8 cellular contexts compared by ENCODE assay signal in the genomic region with DNA sequence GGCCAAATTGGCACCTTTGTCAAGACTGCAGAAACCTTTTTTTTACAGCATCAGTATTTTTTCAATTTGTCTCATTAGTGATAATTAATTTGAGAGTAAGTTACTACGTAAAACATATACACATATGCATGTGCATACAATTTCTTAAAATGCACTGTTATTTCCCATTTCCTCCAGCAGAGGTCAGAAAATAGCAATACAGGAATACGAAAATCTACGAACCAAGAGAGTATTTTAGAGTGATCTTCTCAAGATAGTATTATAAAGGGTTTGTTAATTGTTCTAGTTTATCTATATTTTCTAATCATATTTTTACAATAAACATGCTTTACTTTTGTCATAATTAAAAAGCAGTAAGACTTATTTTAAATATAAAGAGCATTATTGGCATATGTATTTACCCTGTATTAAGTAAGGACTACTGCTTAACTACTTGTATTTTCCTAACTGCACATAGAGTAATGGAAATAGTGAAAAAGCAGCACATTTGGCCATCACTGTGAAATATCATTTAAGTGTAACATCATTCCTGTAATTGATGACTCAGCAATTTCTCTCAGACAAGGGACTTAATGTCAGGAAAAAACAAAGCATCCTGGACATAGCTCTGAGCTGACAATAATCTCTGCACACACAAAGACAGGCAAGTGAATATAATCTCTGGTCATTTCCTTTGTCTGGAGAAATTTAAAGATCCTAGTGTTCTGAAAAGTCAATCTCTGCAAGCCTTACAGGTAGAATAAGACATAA. TPM values are rescaled to one million over a fixed set of nuclear protein-coding genes. Genes with fewer than 3 reads are reported as not detected.
DNase-seq lines count a peak whose midpoint lies in the region; ATAC-seq, FAIRE-seq and TF ChIP-seq lines count a peak whose summit lies in the region.

No MANE protein-coding gene starts in this region.

- H3K4me1 Mint-ChIP-seq in GM23338, result no peaks in the 10 kb centered on the region

- H3K4me1 ChIP-seq in GM23338 (ENCODE audit: insufficient read depth), result no peaks in the 10 kb centered on the region

- no peaks in the 10 kb centered on the region for H3K27me3 ChIP-seq in GM23338 (ENCODE audit: insufficient read depth)

- FAIRE-seq in urothelium cell line (lab: Jason Lieb, UNC), result no peak

- H3K36me3 Mint-ChIP-seq in GM23338 (ENCODE audit: low read depth), result no peaks in the 10 kb centered on the region

- H3K36me3 ChIP-seq in GM23338 (ENCODE audit: insufficient read depth), result no peaks in the 10 kb centered on the region

- H3F3A ChIP-seq in GM23338 (replicated peaks; ENCODE audit: low read depth), result no peaks in the 10 kb centered on the region

- DNase-seq in AG09319 (ENCODE audit: extremely low read depth, low read depth) (no peak), GM23338 (ENCODE audit: low spot score) (peak; percentile 18), SK-N-DZ (ENCODE audit: low spot score) (peak; percentile 4), glomerular visceral epithelial cell (ENCODE audit: extremely low spot score) (peak; percentile 16), urothelium cell line (ENCODE audit: low spot score) (peak; percentile 5), iPS-NIHi11 (ENCODE audit: low spot score) (no peak), GM19240 (ENCODE audit: insufficient read length, low spot score) (no peak)

- no peak overlapping the region for H2AFZ ChIP-seq in GM23338

- H3K9me3 Mint-ChIP-seq in GM23338, result no peaks in the 10 kb centered on the region

- peak; percentile 68 for TF ChIP-seq CTCF in AG09319 (IDR thresholded peaks at IDR 0.05; ENCODE audit: low read depth, low read length)
- TF ChIP-seq CTCF in GM23338 (conservative IDR thresholded peaks at IDR 0.05; ENCODE audit: low read depth in 2 of 2), result peak in 1 of 2 experiments; percentile 57; a peak in 3 of 4 replicates

- H3K27me3 Mint-ChIP-seq in GM23338 (ENCODE audit: insufficient read depth, low read depth, poor library complexity), result no peaks in the 10 kb centered on the region

- no peaks in the 10 kb centered on the region for H4K20me1 ChIP-seq in GM23338 (replicated peaks; ENCODE audit: insufficient read depth)

- ATAC-seq in GM23338 (no peak), HG03469 (IDR thresholded peaks at IDR 0.05; ENCODE audit: unreplicated experiment) (no peak)

- H3K27ac Mint-ChIP-seq in GM23338, result no peak overlapping the region

- H3K4me3 Mint-ChIP-seq in GM23338, result no peak overlapping the region

- H3K4me3 ChIP-seq in GM23338, result no peak overlapping the region

- no peak overlapping the region for H3K27ac ChIP-seq in GM23338 (ENCODE audit: low read depth)

- H3K4me2 ChIP-seq in GM23338, result no peak overlapping the region

- no peaks in the 10 kb centered on the region for H3K9me2 ChIP-seq in GM23338 (ENCODE audit: insufficient read depth)

- H3K79me2 ChIP-seq in GM23338 (replicated peaks; ENCODE audit: insufficient read depth), result no peaks in the 10 kb centered on the region

TF ChIP-seq in GM23338, 12 proteins besides CTCF, POLR2A, EP300 and RAD21:
- TF ChIP-seq, protein P1, sequence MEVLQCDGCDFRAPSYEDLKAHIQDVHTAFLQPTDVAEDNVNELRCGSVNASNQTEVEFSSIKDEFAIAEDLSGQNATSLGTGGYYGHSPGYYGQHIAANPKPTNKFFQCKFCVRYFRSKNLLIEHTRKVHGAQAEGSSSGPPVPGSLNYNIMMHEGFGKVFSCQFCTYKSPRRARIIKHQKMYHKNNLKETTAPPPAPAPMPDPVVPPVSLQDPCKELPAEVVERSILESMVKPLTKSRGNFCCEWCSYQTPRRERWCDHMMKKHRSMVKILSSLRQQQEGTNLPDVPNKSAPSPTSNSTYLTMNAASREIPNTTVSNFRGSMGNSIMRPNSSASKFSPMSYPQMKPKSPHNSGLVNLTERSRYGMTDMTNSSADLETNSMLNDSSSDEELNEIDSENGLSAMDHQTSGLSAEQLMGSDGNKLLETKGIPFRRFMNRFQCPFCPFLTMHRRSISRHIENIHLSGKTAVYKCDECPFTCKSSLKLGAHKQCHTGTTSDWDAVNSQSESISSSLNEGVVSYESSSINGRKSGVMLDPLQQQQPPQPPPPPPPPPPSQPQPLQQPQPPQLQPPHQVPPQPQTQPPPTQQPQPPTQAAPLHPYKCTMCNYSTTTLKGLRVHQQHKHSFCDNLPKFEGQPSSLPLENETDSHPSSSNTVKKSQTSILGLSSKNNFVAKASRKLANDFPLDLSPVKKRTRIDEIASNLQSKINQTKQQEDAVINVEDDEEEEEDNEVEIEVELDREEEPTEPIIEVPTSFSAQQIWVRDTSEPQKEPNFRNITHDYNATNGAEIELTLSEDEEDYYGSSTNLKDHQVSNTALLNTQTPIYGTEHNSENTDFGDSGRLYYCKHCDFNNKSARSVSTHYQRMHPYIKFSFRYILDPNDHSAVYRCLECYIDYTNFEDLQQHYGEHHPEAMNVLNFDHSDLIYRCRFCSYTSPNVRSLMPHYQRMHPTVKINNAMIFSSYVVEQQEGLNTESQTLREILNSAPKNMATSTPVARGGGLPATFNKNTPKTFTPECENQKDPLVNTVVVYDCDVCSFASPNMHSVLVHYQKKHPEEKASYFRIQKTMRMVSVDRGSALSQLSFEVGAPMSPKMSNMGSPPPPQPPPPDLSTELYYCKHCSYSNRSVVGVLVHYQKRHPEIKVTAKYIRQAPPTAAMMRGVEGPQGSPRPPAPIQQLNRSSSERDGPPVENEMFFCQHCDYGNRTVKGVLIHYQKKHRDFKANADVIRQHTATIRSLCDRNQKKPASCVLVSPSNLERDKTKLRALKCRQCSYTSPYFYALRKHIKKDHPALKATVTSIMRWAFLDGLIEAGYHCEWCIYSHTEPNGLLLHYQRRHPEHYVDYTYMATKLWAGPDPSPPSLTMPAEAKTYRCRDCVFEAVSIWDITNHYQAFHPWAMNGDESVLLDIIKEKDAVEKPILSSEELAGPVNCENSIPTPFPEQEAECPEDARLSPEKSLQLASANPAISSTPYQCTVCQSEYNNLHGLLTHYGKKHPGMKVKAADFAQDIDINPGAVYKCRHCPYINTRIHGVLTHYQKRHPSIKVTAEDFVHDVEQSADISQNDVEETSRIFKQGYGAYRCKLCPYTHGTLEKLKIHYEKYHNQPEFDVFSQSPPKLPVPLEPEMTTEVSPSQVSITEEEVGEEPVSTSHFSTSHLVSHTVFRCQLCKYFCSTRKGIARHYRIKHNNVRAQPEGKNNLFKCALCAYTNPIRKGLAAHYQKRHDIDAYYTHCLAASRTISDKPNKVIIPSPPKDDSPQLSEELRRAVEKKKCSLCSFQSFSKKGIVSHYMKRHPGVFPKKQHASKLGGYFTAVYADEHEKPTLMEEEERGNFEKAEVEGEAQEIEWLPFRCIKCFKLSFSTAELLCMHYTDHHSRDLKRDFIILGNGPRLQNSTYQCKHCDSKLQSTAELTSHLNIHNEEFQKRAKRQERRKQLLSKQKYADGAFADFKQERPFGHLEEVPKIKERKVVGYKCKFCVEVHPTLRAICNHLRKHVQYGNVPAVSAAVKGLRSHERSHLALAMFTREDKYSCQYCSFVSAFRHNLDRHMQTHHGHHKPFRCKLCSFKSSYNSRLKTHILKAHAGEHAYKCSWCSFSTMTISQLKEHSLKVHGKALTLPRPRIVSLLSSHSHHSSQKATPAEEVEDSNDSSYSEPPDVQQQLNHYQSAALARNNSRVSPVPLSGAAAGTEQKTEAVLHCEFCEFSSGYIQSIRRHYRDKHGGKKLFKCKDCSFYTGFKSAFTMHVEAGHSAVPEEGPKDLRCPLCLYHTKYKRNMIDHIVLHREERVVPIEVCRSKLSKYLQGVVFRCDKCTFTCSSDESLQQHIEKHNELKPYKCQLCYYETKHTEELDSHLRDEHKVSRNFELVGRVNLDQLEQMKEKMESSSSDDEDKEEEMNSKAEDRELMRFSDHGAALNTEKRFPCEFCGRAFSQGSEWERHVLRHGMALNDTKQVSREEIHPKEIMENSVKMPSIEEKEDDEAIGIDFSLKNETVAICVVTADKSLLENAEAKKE (CRISPR knock-in tag; IDR thresholded peaks at IDR 0.05), result no peak
- TF ChIP-seq NANOG (IDR thresholded peaks at IDR 0.05; ENCODE audit: borderline replicate concordance) (no peak), ZNF114 (CRISPR knock-in tag; IDR thresholded peaks at IDR 0.05) (no peak), EZH2 (IDR thresholded peaks at IDR 0.05; ENCODE audit: low read depth, unreplicated experiment) (no peak)
TF ChIP-seq in GM23338: peak in this region for 0.

RNA-seq across cellular contexts. Expression of gene MAOB, which starts 45.6 kb away (rescaled TPM):
- 0.39 and 1.0 TPM in 2 replicates for total RNA-seq in GM23338 (2014; rRNA removed; shearing (Covaris generic))
- 1.1 and 1.3 TPM in 2 replicates for polyA plus RNA-seq in GM23338 (2016; fragmentation: Nextera tagmentation; extraction: Ambion mirVana)
- not detected in 2 replicates for polyA plus RNA-seq in SK-N-DZ (2014; cell fraction: cytosol; rRNA removed)
- not detected in 2 replicates for polyA plus RNA-seq in SK-N-DZ (2014; cell fraction: nucleus; rRNA removed)

Comparison
In these comparisons a context has a peak if more than half of its experiments do, and no peak if none do; other contexts are left out.
1. DNase-seq: peak in GM23338 (single experiment), SK-N-DZ (single experiment), glomerular visceral epithelial cell (single experiment) and urothelium cell line (single experiment); none in AG09319 (single experiment), iPS-NIHi11 (single experiment) and GM19240 (single experiment).